12 cellular contexts compared by ENCODE assay signal in the genomic region with DNA sequence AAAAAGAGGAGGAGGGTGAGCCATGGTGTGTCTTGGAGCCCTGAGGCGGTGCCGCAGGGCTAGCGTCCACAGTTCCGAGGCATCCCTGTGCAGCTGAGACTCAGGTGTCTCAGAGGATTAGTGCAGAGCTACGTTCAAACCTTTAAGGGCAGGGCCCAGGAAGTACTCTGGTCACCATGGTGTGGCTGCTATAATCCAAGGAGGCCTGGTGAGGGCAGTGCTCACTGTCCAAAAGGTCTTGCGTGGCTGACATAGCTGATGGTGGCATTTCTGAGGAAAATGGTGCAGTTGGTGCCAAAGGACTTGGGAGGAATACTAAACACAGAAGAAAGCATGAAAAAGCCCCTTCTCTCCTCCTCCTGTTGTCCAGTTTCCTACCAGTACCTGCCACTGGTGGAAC.
DNase-seq lines count a peak whose midpoint lies in the region; ATAC-seq and TF ChIP-seq lines count a peak whose summit lies in the region.
"Had no signal": no experiment of that assay in that cellular context is flagged by ENCODE, and none has a peak within 500 bp of the region (broad histone marks: within the 10 kb centered on the region; RNA-seq: fewer than 3 reads in every experiment).

No MANE protein-coding gene starts in this region.

- in situ Hi-C loops in SK-MEL-5 (cut with HindIII; ENCODE audit: low pct_unique_long_range_greater_than_20kb, low sequenced_read_pairs), result no loop called here

- peak; percentile 79 for ATAC-seq in GM19023 (IDR thresholded peaks at IDR 0.05; ENCODE audit: unreplicated experiment)
- ATAC-seq in HG02938 (IDR thresholded peaks at IDR 0.05; ENCODE audit: unreplicated experiment), result peak; percentile 70

- DNase-seq in SK-MEL-5 (ENCODE audit: low read depth, low spot score) (peak; percentile 53), glomerular visceral epithelial cell (ENCODE audit: extremely low spot score) (no peak), HCEC 1CT (no peak), HuH-7.5 (ENCODE audit: low spot score) (no peak), HK-2 (ENCODE audit: unreplicated experiment) (no peak)
- DNase-seq: activated CD8-positive, alpha-beta memory T cell treated with anti-CD3 and anti-CD28 coated beads, Interleukin-2, amount 50 U/mL, for 48 hours; NCI-H748 treated with DMSO at 0.1 percent for 48 hours; transverse colon had no signal

- H3K27ac ChIP-seq in C4-2B, result no peak overlapping the region
- H3K27ac ChIP-seq: ascending aorta, transverse colon had no signal

- peak; percentile 13; the same call in 1 of the 2 replicates for TF ChIP-seq CTCF in C4-2B (conservative IDR thresholded peaks at IDR 0.05)
